12 cellular contexts compared by ENCODE assay signal in genomic region chr4:39682133-39682532, GRCh38. TPM values are rescaled to one million over a fixed set of nuclear protein-coding genes. Genes with fewer than 3 reads are reported as not detected.
DNase-seq lines count a peak whose midpoint lies in the region; ATAC-seq lines count a peak whose summit lies in the region.
"Had no signal": no experiment of that assay in that cellular context is flagged by ENCODE, and none has a peak within 500 bp of the region (broad histone marks: within the 10 kb centered on the region; RNA-seq: fewer than 3 reads in every experiment).

No MANE protein-coding gene starts in this region.

- H3K9me3 ChIP-seq in naive thymus-derived CD4-positive, alpha-beta T cell (ENCODE audit: control insufficient read depth in 2 of 3, low read length in 3 of 3) = no peaks in the 10 kb centered on the region

- ATAC-seq in GM19023 (IDR thresholded peaks at IDR 0.05; ENCODE audit: unreplicated experiment) (peak; percentile 40), HG02610 (IDR thresholded peaks at IDR 0.05; ENCODE audit: unreplicated experiment) (peak; percentile 78), HG03520 (IDR thresholded peaks at IDR 0.05; ENCODE audit: unreplicated experiment) (peak; percentile 69)
- ATAC-seq in naive thymus-derived CD4-positive, alpha-beta T cell = peak; percentile 53

- no peak overlapping the region for H3K27ac Mint-ChIP-seq in naive thymus-derived CD4-positive, alpha-beta T cell

- no peak overlapping the region for H3K4me3 Mint-ChIP-seq in naive thymus-derived CD4-positive, alpha-beta T cell

- no peak overlapping the region for H3K4me3 ChIP-seq in naive thymus-derived CD4-positive, alpha-beta T cell (ENCODE audit: low read length)

- no peak for DNase-seq in naive thymus-derived CD4-positive, alpha-beta T cell
- DNase-seq in SW480 (ENCODE audit: low spot score) (no peak), NCI-H82 treated with DMSO at 0.1 percent for 48 hours (lab: John Stamatoyannopoulos, UW; ENCODE audit: unreplicated experiment) (no peak), NK-92 (lab: John Stamatoyannopoulos, UW; ENCODE audit: unreplicated experiment) (no peak)
- DNase-seq in NK-92 treated with Interleukin-12 subunit alpha and Interleukin-12 subunit beta, amount 100 ng/mL, for 24 hours (lab: John Stamatoyannopoulos, UW) = no peak
- DNase-seq: H7; Karpas-422; stimulated activated CD8-positive, alpha-beta memory T cell treated with anti-CD3 and anti-CD28 coated beads, Interleukin-4, amount 100 ng/mL, for 48 hours had no signal

- H3K36me3 Mint-ChIP-seq in naive thymus-derived CD4-positive, alpha-beta T cell = no peaks in the 10 kb centered on the region

- H3K9me3 Mint-ChIP-seq in naive thymus-derived CD4-positive, alpha-beta T cell = no peaks in the 10 kb centered on the region

- H3K4me1 ChIP-seq in naive thymus-derived CD4-positive, alpha-beta T cell (ENCODE audit: control insufficient read depth in 2 of 2, insufficient read depth in 2 of 2, low read length in 2 of 2) = no peaks in the 10 kb centered on the region

- CTCF ChIA-PET in naive thymus-derived CD4-positive, alpha-beta T cell (lab: Charles Lee) = no interaction called here

- POLR2A ChIA-PET in naive thymus-derived CD4-positive, alpha-beta T cell (lab: Charles Lee) = no interaction called here

- no peaks in the 10 kb centered on the region for H3K27me3 ChIP-seq in naive thymus-derived CD4-positive, alpha-beta T cell (ENCODE audit: control insufficient read depth in 2 of 2, insufficient read depth in 2 of 2, low read length in 2 of 2)

- peaks cover 0 to 5% (median 0%) of the 10 kb centered on the region in 7 donors for H3K4me1 Mint-ChIP-seq in naive thymus-derived CD4-positive, alpha-beta T cell

- H3K27ac ChIP-seq in naive thymus-derived CD4-positive, alpha-beta T cell (ENCODE audit: low read depth, low read length) = no peak overlapping the region
- H3K27ac ChIP-seq: VCaP had no signal

- H3K36me3 ChIP-seq in naive thymus-derived CD4-positive, alpha-beta T cell (ENCODE audit: control insufficient read depth in 2 of 3, insufficient read depth in 3 of 3, low read length in 3 of 3) = no peaks in the 10 kb centered on the region

- H3K27me3 Mint-ChIP-seq in naive thymus-derived CD4-positive, alpha-beta T cell = peaks cover 0 to 14% (median 0%) of the 10 kb centered on the region in 5 donors

- intact Hi-C loops in naive thymus-derived CD4-positive, alpha-beta T cell (cut with micrococcal nuclease) = no loop called here

RNA-seq across cellular contexts. Expression of gene UBE2K, which starts 15.8 kb away (rescaled TPM):
- 10 to 100 TPM; 31.1 to 85.0 (median 43.7) TPM for total RNA-seq in naive thymus-derived CD4-positive, alpha-beta T cell
- polyA plus RNA-seq in naive thymus-derived CD4-positive, alpha-beta T cell = 10 to 100 TPM; 47.4 to 49.3 TPM

RNA-seq across cellular contexts. Expression of gene SMIM14, which starts 43.5 kb away (rescaled TPM):
- 10 to 100 TPM in 3 of 5 experiments, 1 to 10 TPM in 2; 4.6 to 15.1 (median 12.9) TPM for total RNA-seq in naive thymus-derived CD4-positive, alpha-beta T cell
- polyA plus RNA-seq in naive thymus-derived CD4-positive, alpha-beta T cell = 10 to 100 TPM; 26.7 to 28.5 TPM
